27 cellular contexts compared by ENCODE assay signal in genomic region chr12:131253376-131254026, GRCh38.
"Had no signal": no experiment of that assay in that cellular context is flagged by ENCODE, and none has a peak within 500 bp of the region (broad histone marks: within the 10 kb centered on the region; RNA-seq: fewer than 3 reads in every experiment).

No MANE protein-coding gene starts in this region.

- H3K4me3 ChIP-seq: colonic mucosa, esophagus squamous epithelium, gastrocnemius medialis, heart left ventricle, hepatocyte, left ventricle myocardium inferior, lower lobe of right lung, mucosa of descending colon had no signal

- H2AFZ ChIP-seq: hepatocyte had no signal

- H3K36me3 ChIP-seq: colonic mucosa, esophagus squamous epithelium, gastrocnemius medialis, heart left ventricle, left ventricle myocardium inferior, lower lobe of right lung had no signal

- H3K4me2 ChIP-seq: hepatocyte had no signal

- H3K27ac ChIP-seq: colonic mucosa, epithelial cell of prostate, esophagus squamous epithelium, gastrocnemius medialis, heart left ventricle, hepatocyte, left ventricle myocardium inferior, lower lobe of right lung had no signal

- H3K4me1 ChIP-seq: colonic mucosa, esophagus squamous epithelium, heart left ventricle, lower lobe of right lung had no signal

- H3K9me3 ChIP-seq: colonic mucosa, esophagus squamous epithelium, gastrocnemius medialis, heart left ventricle, lower lobe of right lung, mucosa of descending colon had no signal

- DNase-seq: colonic mucosa; cortex of kidney; effector CD8-positive, alpha-beta T cell; effector memory CD8-positive, alpha-beta T cell; endodermal cell; erythroblast; esophagus squamous epithelium; foreskin fibroblast; foreskin melanocyte; gastrocnemius medialis; heart left ventricle; hypothalamus; immature natural killer cell; islet precursor cell; kidney glomerular epithelial cell; left colon; left ventricle myocardium inferior; lower lobe of right lung; mesenchymal stem cell; mucosa of descending colon; naive B cell had no signal

- H3K27me3 ChIP-seq: colonic mucosa, hepatocyte had no signal

- FAIRE-seq: endometrium, kidney had no signal

- ATAC-seq: effector memory CD8-positive, alpha-beta T cell; esophagus mucosa; gastrocnemius medialis; heart left ventricle; left colon; left lobe of liver; lower lobe of right lung; mucosa of descending colon had no signal

- H3K79me2 ChIP-seq: hepatocyte had no signal
